In genomic region chr18:62784966-62785413, GRCh38 we compare ENCODE assay signal across 12 cellular contexts.
DNase-seq lines count a peak whose midpoint lies in the region; ATAC-seq, FAIRE-seq and TF ChIP-seq lines count a peak whose summit lies in the region.
"Had no signal": no experiment of that assay in that cellular context is flagged by ENCODE, and none has a peak within 500 bp of the region (broad histone marks: within the 10 kb centered on the region; RNA-seq: fewer than 3 reads in every experiment).

No MANE protein-coding gene starts in this region.

- no peaks in the 10 kb centered on the region for H3K4me1 ChIP-seq in endocrine pancreas (ENCODE audit: control insufficient read depth, insufficient read depth, low read length)
- H3K4me1 ChIP-seq in pancreas: peaks cover 0 to 19% (median 4%) of the 10 kb centered on the region in 3 donors

- H3K4me3 ChIP-seq in endocrine pancreas (ENCODE audit: control insufficient read depth, insufficient read depth, low read length) (peak overlapping the region; percentile 11), pancreas (no peak overlapping the region)
- H3K4me3 ChIP-seq: tibial artery had no signal

- no peak overlapping the region for H3K27ac ChIP-seq in pancreas

- H3K36me3 ChIP-seq in endocrine pancreas (ENCODE audit: control insufficient read depth, insufficient read depth, low read length): no peaks in the 10 kb centered on the region
- H3K36me3 ChIP-seq in pancreas: no peaks in the 10 kb centered on the region
- H3K36me3 ChIP-seq: tibial artery had no signal

- DNase-seq in GM03348 (ENCODE audit: low spot score): peak; percentile 23
- peak; percentile 55 for DNase-seq in NCI-H2227 treated with DMSO at 0.1 percent for 48 hours (lab: John Stamatoyannopoulos, UW)
- DNase-seq in pancreas: no peak
- no peak for DNase-seq in GM13976 (ENCODE audit: low spot score)
- no peak for DNase-seq in GDM1 (lab: John Stamatoyannopoulos, UW)
- DNase-seq in HuH-7.5 (ENCODE audit: low spot score): no peak
- DNase-seq: activated effector memory CD4-positive, alpha-beta T cell treated with Interleukin-2 at 50 U/mL for 16 hours; naive B cell; NCI-H2171 treated with DMSO at 0.1 percent for 48 hours had no signal

- no peak overlapping the region for H3K9ac ChIP-seq in endocrine pancreas (ENCODE audit: control insufficient read depth, insufficient read depth, low read length)

- peak; percentile 37 for FAIRE-seq in pancreas (lab: Jason Lieb, UNC)

- 60 to 66% methylated on average over 3 of the region's 3 CpGs for WGBS in pancreas, 2 donors

- peak in 2 of 4 donors; percentile 26 to 30 for ATAC-seq in pancreas
- no peak for ATAC-seq in GM21786 (IDR thresholded peaks at IDR 0.05; ENCODE audit: unreplicated experiment)

- in situ Hi-C loops in GM13976 (cut with MboI; ENCODE audit: low sequenced_read_pairs, unreplicated experiment): no loop called here

- no peak for TF ChIP-seq CTCF in pancreas (IDR thresholded peaks at IDR 0.05)
- TF ChIP-seq CTCF in GM13976 (IDR thresholded peaks at IDR 0.05; ENCODE audit: borderline replicate concordance, control extremely low read depth, extremely low read depth, insufficient read depth, missing control alignments): no peak

- H3K9me3 ChIP-seq in endocrine pancreas (ENCODE audit: control insufficient read depth, low read length) (no peaks in the 10 kb centered on the region), pancreas (no peaks in the 10 kb centered on the region)
- H3K9me3 ChIP-seq: tibial artery had no signal

- H3K27me3 ChIP-seq in endocrine pancreas (ENCODE audit: control insufficient read depth, insufficient read depth, low read length) (no peaks in the 10 kb centered on the region), pancreas (no peaks in the 10 kb centered on the region)
- H3K27me3 ChIP-seq: tibial artery had no signal

- intact Hi-C loops in pancreas (cut with DNase I): no loop called here

Comparison
In these comparisons a context has a peak if more than half of its experiments do, and no peak if none do; other contexts are left out.
1. DNase-seq: peak in GM03348 (single experiment) and NCI-H2227 treated with DMSO at 0.1 percent for 48 hours (single experiment); none in pancreas (0 of 6), GM13976 (single experiment), GDM1 (single experiment) and HuH-7.5 (single experiment).